8 cellular contexts compared by ENCODE assay signal in genomic region chr5:125412051-125412560, GRCh38.
DNase-seq lines count a peak whose midpoint lies in the region; ATAC-seq, FAIRE-seq and TF ChIP-seq lines count a peak whose summit lies in the region.

No MANE protein-coding gene starts in this region.

- H3K36me3 ChIP-seq in IMR-90 (ENCODE audit: control insufficient read depth, insufficient read depth, low read length): no peaks in the 10 kb centered on the region
- no peaks in the 10 kb centered on the region for H3K36me3 ChIP-seq in colonic mucosa

- dilution Hi-C loops in IMR-90 (cut with HindIII; ENCODE audit: low sequenced_read_pairs, unreplicated experiment): no loop called here

- H3K27ac ChIP-seq in IMR-90 (ENCODE audit: insufficient read depth, low read length): no peak overlapping the region
- peak overlapping the region; percentile 1 for H3K27ac ChIP-seq in colonic mucosa

- ATAC-seq in GM21717 (IDR thresholded peaks at IDR 0.05; ENCODE audit: unreplicated experiment): peak; percentile 74
- no peak for ATAC-seq in IMR-90 (ENCODE audit: low read depth)

- DNase-seq in G401 (ENCODE audit: low spot score): peak; percentile 84
- no peak for DNase-seq in IMR-90
- DNase-seq in colonic mucosa: peak; percentile 45
- peak; percentile 62 for DNase-seq in midbrain (lab: John Stamatoyannopoulos, UW)
- no peak for DNase-seq in GOT3 (lab: John Stamatoyannopoulos, UW)
- DNase-seq in urothelium cell line (ENCODE audit: low spot score): no peak
- DNase-seq in T-helper 1 cell: no peak

- H3K9ac ChIP-seq in IMR-90 (ENCODE audit: low read depth, low read length) (no peak overlapping the region), colonic mucosa (ENCODE audit: low read depth in 2 of 2, low read length in 2 of 2) (peak overlapping the region in 1 of 2 donors; percentile 72)

- H2BK20ac ChIP-seq in IMR-90 (ENCODE audit: low read depth, low read length): peak overlapping the region; percentile 93

- H3K27me3 ChIP-seq in IMR-90 (ENCODE audit: control insufficient read depth, insufficient read depth, low read length) (no peaks in the 10 kb centered on the region), colonic mucosa (no peaks in the 10 kb centered on the region)

- peak overlapping the region; percentile 41 for H2AK5ac ChIP-seq in IMR-90 (ENCODE audit: low read depth, low read length)

- H2AFZ ChIP-seq in IMR-90 (replicated peaks; ENCODE audit: low read length, poor library complexity): peak overlapping the region; percentile 54

- H3K4ac ChIP-seq in IMR-90 (ENCODE audit: low read depth, low read length): peak overlapping the region; percentile 71

- H3K56ac ChIP-seq in IMR-90 (ENCODE audit: extremely low read depth, insufficient read depth, low read length): no peak overlapping the region

- H4K8ac ChIP-seq in IMR-90 (ENCODE audit: low read depth in 2 of 2, low read length in 2 of 2): peak overlapping the region in 1 of 2 experiments; percentile 67; a peak in 2 of 4 replicates

- TF ChIP-seq RAD21 in IMR-90 (IDR thresholded peaks at IDR 0.05; ENCODE audit: low read length): no peak

- no peak overlapping the region for H3K4me3 ChIP-seq in IMR-90 (ENCODE audit: insufficient read depth, low read depth, low read length)
- H3K4me3 ChIP-seq in colonic mucosa: no peak overlapping the region

- H3K14ac ChIP-seq in IMR-90 (replicated peaks; ENCODE audit: low read depth, low read length): peak overlapping the region; percentile 68; the same call in 1 of the 2 replicates

- no peaks in the 10 kb centered on the region for H3K79me1 ChIP-seq in IMR-90 (ENCODE audit: low read depth in 1 of 2, low read length in 2 of 2)

- BruUV-seq in IMR-90 (replicated peaks; lab: Mats Ljungman, UMichigan): no TSS peak

- in situ Hi-C loops in G401 (cut with HindIII; ENCODE audit: low sequenced_read_pairs) (no loop called here), IMR-90 (cut with MboI; ENCODE audit: low sequenced_read_pairs) (loop anchor here (10.0 kb wide), 1 partner anchor 667 kb away; the partner anchor contains the start of gene ZNF608)

- intact Hi-C loops in IMR-90 (cut with micrococcal nuclease) (loop anchor here (1.0 to 5.0 kb wide), 5 partner anchors 72 to 760 kb away; no protein-coding TSS in a partner anchor), colonic mucosa (cut with DNase I) (no loop called here)

- 0 out of 2 replicates have a peak, but pooled peaks cover 5% of the 10 kb centered on the region for H3K9me1 ChIP-seq in IMR-90 (ENCODE audit: insufficient read depth, low read length)

- peak overlapping the region; percentile 24; the same call in 1 of the 3 replicates for H2BK15ac ChIP-seq in IMR-90 (ENCODE audit: low read depth, low read length)

- TF ChIP-seq CTCF in IMR-90 (conservative IDR thresholded peaks at IDR 0.05; ENCODE audit: low read depth, low read length) (no peak), colonic mucosa (IDR thresholded peaks at IDR 0.05) (no peak)

- peak overlapping the region; percentile 32; the same call in 1 of the 2 replicates for H4K5ac ChIP-seq in IMR-90 (ENCODE audit: low read depth, low read length)

- H3K18ac ChIP-seq in IMR-90 (ENCODE audit: low read depth, low read length): peak overlapping the region; percentile 69

- no peaks in the 10 kb centered on the region for H3K9me3 ChIP-seq in IMR-90 (ENCODE audit: control insufficient read depth, insufficient read depth, low read length)
- H3K9me3 ChIP-seq in colonic mucosa: no peaks in the 10 kb centered on the region

- FAIRE-seq in urothelium cell line (lab: Jason Lieb, UNC): no peak

- WGBS in IMR-90 (ENCODE audit: extremely low coverage in 2 of 2, insufficient read length in 1 of 2), 2 experiments: 78% methylated on average over 5 of the region's 11 CpGs; no CpG with 5 or more reads in 1 of the 2 experiments

- H2BK120ac ChIP-seq in IMR-90 (ENCODE audit: low read depth, low read length): peak overlapping the region; percentile 92

- H4K91ac ChIP-seq in IMR-90 (ENCODE audit: insufficient read depth, low read depth, low read length): peak overlapping the region; percentile 60; the same call in 1 of the 2 replicates

- peak overlapping the region; percentile 48; the same call in 1 of the 2 replicates for H3K23ac ChIP-seq in IMR-90 (ENCODE audit: low read depth, low read length)

- H3K4me1 ChIP-seq in IMR-90 (ENCODE audit: control insufficient read depth, insufficient read depth, low read length) (peaks cover 20% of the 10 kb centered on the region), colonic mucosa (no peaks in the 10 kb centered on the region)

- no peaks in the 10 kb centered on the region for H4K20me1 ChIP-seq in IMR-90 (ENCODE audit: insufficient read depth, low read length)

- CTCF ChIA-PET in IMR-90 (lab: Yijun Ruan, JAX): no interaction called here

- no peak overlapping the region for H2BK5ac ChIP-seq in IMR-90 (ENCODE audit: low read depth, low read length, poor library complexity, severe bottlenecking)

- POLR2A ChIA-PET in IMR-90 (lab: Charles Lee; ENCODE audit: unreplicated experiment): interaction anchor here (0.6 kb wide), 1 partner anchor 65 kb away, joined by 6 read pairs; no protein-coding TSS in a partner anchor

- H2AK9ac ChIP-seq in IMR-90 (replicated peaks; ENCODE audit: low read depth, low read length, poor library complexity): peak overlapping the region; percentile 7

- H3K4me2 ChIP-seq in IMR-90 (ENCODE audit: low read depth, low read length): peak overlapping the region; percentile 19

- TF ChIP-seq POLR2A in IMR-90 (IDR thresholded peaks at IDR 0.05; ENCODE audit: low read depth, low read length): no peak

TF ChIP-seq in IMR-90, 13 proteins besides CTCF, POLR2A, EP300 and RAD21:
- no peak for TF ChIP-seq CEBPB (IDR thresholded peaks at IDR 0.05; ENCODE audit: low read depth, low read length)
- no peak for TF ChIP-seq FOS (IDR thresholded peaks at IDR 0.05; ENCODE audit: low read depth, low read length)
- no peak for TF ChIP-seq ELK1 (IDR thresholded peaks at IDR 0.05; ENCODE audit: borderline replicate concordance, low read depth, low read length)
- no peak for TF ChIP-seq SMC3 (IDR thresholded peaks at IDR 0.05; ENCODE audit: low read depth, low read length)
- no peak for TF ChIP-seq MXI1 (IDR thresholded peaks at IDR 0.05; ENCODE audit: borderline replicate concordance, low read depth, low read length)
- TF ChIP-seq, protein P1, sequence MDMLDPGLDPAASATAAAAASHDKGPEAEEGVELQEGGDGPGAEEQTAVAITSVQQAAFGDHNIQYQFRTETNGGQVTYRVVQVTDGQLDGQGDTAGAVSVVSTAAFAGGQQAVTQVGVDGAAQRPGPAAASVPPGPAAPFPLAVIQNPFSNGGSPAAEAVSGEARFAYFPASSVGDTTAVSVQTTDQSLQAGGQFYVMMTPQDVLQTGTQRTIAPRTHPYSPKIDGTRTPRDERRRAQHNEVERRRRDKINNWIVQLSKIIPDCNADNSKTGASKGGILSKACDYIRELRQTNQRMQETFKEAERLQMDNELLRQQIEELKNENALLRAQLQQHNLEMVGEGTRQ (IDR thresholded peaks at IDR 0.05; ENCODE audit: low read depth, low read length): no peak

Comparison
In these comparisons a context has a peak if more than half of its experiments do, and no peak if none do; other contexts are left out.
1. DNase-seq: peak in G401 (single experiment), colonic mucosa (single experiment) and midbrain (single experiment); none in IMR-90 (single experiment), GOT3 (single experiment), urothelium cell line (single experiment) and T-helper 1 cell (0 of 5).